Comparison of ENCODE assay signal across 14 cellular contexts in the genomic region with DNA sequence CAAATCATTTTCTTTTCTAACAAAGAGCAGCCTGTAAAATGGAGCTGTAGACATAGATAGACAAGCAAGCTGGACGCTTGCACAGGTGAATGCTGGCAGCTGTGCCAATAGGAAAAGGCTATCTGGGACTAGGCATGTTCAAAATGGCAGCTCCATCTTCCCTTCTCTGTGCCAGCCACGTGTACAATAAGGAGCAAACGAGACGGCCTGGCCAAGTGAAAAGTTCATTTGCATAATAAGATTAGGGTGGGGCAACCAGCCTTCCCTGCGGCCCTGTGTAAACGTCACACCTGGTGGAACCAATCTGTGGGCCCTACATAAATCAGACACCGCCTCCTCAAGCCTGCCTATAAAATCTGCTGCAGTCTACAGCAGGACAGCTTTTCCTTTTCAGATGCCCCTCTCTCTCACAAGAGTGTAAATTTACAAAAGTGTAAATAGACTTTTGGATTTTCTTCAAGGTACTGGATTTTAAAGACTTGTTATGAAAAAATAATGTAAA.
A peak's percentile ranks its signal among the peaks of the same experiment; 100 is the strongest.
DNase-seq lines count a peak whose midpoint lies in the region; ATAC-seq lines count a peak whose summit lies in the region.
"Had no signal": no experiment of that assay in that cellular context is flagged by ENCODE, and none has a peak within 500 bp of the region (broad histone marks: within the 10 kb centered on the region; RNA-seq: fewer than 3 reads in every experiment).

No MANE protein-coding gene starts in this region.

- H3K27ac Mint-ChIP-seq in memory B cell: no peak overlapping the region
- H3K27ac Mint-ChIP-seq: activated naive CD4-positive, alpha-beta T cell treated with anti-CD3 and anti-CD28 coated beads for 36 hours; B cell had no signal

- H3K27me3 Mint-ChIP-seq in memory B cell: peaks cover 2% of the 10 kb centered on the region

- DNase-seq in ELF-1 (ENCODE audit: low read depth, low spot score) (peak; percentile 21), NCI-H1048 (lab: John Stamatoyannopoulos, UW) (peak; percentile 98), NCI-H82 (lab: John Stamatoyannopoulos, UW) (peak; percentile 94), memory B cell (ENCODE audit: low spot score in 2 of 2) (no peak), SIG-M5 treated with dmso at 0.1 percent for 504 hours (lab: John Stamatoyannopoulos, UW; ENCODE audit: unreplicated experiment) (no peak)
- DNase-seq: activated CD4-positive, alpha-beta T cell treated with anti-CD3 and anti-CD28 coated beads, Interleukin-2, amount 50 U/mL, for 48 hours; activated naive CD4-positive, alpha-beta T cell treated with anti-CD3 and anti-CD28 coated beads for 36 hours; Kasumi-1; PC-3; spleen had no signal

- ATAC-seq in memory B cell (ENCODE audit: low read depth): peak; percentile 50
- no peak for ATAC-seq in HG03378 (IDR thresholded peaks at IDR 0.05; ENCODE audit: unreplicated experiment)
- no peak for ATAC-seq in HG02678 (IDR thresholded peaks at IDR 0.05; ENCODE audit: unreplicated experiment)
- ATAC-seq: HCT116, PC-3 had no signal

- H3K4me1 Mint-ChIP-seq in memory B cell: no peaks in the 10 kb centered on the region

- no peak overlapping the region for H3K4me3 Mint-ChIP-seq in memory B cell
- H3K4me3 Mint-ChIP-seq: activated naive CD4-positive, alpha-beta T cell treated with anti-CD3 and anti-CD28 coated beads for 36 hours; B cell had no signal

- H3K9me3 Mint-ChIP-seq in memory B cell: no peaks in the 10 kb centered on the region
- H3K9me3 Mint-ChIP-seq: activated naive CD4-positive, alpha-beta T cell treated with anti-CD3 and anti-CD28 coated beads for 36 hours had no signal

- H3K36me3 Mint-ChIP-seq in memory B cell: no peaks in the 10 kb centered on the region

Comparison
In these comparisons a context has a peak if more than half of its experiments do, and no peak if none do; other contexts are left out.
1. DNase-seq: peak in ELF-1 (single experiment), NCI-H1048 (single experiment) and NCI-H82 (single experiment); none in memory B cell (0 of 2) and SIG-M5 treated with dmso at 0.1 percent for 504 hours (single experiment).